Comparison of ENCODE assay signal across 22 cellular contexts in genomic region chr6:95693108-95693507, GRCh38.
DNase-seq lines count a peak whose midpoint lies in the region; ATAC-seq lines count a peak whose summit lies in the region.
"Had no signal": no experiment of that assay in that cellular context is flagged by ENCODE, and none has a peak within 500 bp of the region (broad histone marks: within the 10 kb centered on the region; RNA-seq: fewer than 3 reads in every experiment).

No MANE protein-coding gene starts in this region.

- H3K14ac ChIP-seq in mesenchymal stem cell (ENCODE audit: low read length in 2 of 2) = no peak overlapping the region

- H3K4me2 ChIP-seq in mesenchymal stem cell (ENCODE audit: low read length, poor library complexity, severe bottlenecking) = no peak overlapping the region

- no peak overlapping the region for H2BK15ac ChIP-seq in mesenchymal stem cell (ENCODE audit: low read depth, poor library complexity, severe bottlenecking)

- no peak overlapping the region for H2AK5ac ChIP-seq in mesenchymal stem cell (ENCODE audit: low read length, severe bottlenecking)

- peak; percentile 24 for DNase-seq in ACHN
- peak; percentile 27 for DNase-seq in HT-29 (ENCODE audit: low spot score)
- peak; percentile 16 for DNase-seq in SK-N-MC (ENCODE audit: low read depth, low spot score)
- DNase-seq in mesenchymal stem cell = peak; percentile 4
- no peak for DNase-seq in activated CD4-positive, CD25-positive, alpha-beta regulatory T cell (lab: John Stamatoyannopoulos, UW)
- DNase-seq in T-helper 17 cell = no peak
- DNase-seq in activated CD4-positive, alpha-beta T cell treated with anti-CD3 and anti-CD28 coated beads, Interleukin-2, amount 10 ng/mL, durations not matched to agents 24 days and 14 days = no peak
- DNase-seq in NCI-H1092 treated with DMSO at 0.1 percent for 48 hours (lab: John Stamatoyannopoulos, UW) = no peak
- DNase-seq: activated CD8-positive, alpha-beta T cell treated with anti-CD3 and anti-CD28 coated beads for 36 hours; activated T-cell treated with anti-CD3 and anti-CD28 coated beads, Interleukin-2, amount 50 U/mL, for 4 hours; CD8-positive, alpha-beta T cell; dorsolateral prefrontal cortex; NCI-H1048; NCI-H748 treated with DMSO at 0.1 percent for 48 hours; right cardiac atrium; SW 1271 had no signal

- intact Hi-C loops in activated CD4-positive, alpha-beta T cell treated with anti-CD3 and anti-CD28 coated beads, Interleukin-2, amount 10 ng/mL, durations not matched to agents 24 days and 14 days (cut with micrococcal nuclease) = no loop called here

- H3K27me3 Mint-ChIP-seq in T-helper 17 cell = peaks cover 5% of the 10 kb centered on the region
- H3K27me3 Mint-ChIP-seq in activated CD4-positive, alpha-beta T cell treated with anti-CD3 and anti-CD28 coated beads, Interleukin-2, amount 10 ng/mL, durations not matched to agents 24 days and 14 days = no peaks in the 10 kb centered on the region
- H3K27me3 Mint-ChIP-seq: activated CD8-positive, alpha-beta T cell treated with anti-CD3 and anti-CD28 coated beads for 36 hours; memory B cell had no signal

- H3K23ac ChIP-seq in mesenchymal stem cell (ENCODE audit: low read length in 2 of 2) = no peak overlapping the region

- in situ Hi-C loops in ACHN (cut with HindIII; ENCODE audit: low pct_ligation_motif_present, low pct_unique_long_range_greater_than_20kb, low sequenced_read_pairs) = no loop called here

- H3K9me3 ChIP-seq in SK-N-MC (ENCODE audit: low read depth, low read length) (no peaks in the 10 kb centered on the region), mesenchymal stem cell (ENCODE audit: control insufficient read depth, low read length) (no peaks in the 10 kb centered on the region), T-helper 17 cell (ENCODE audit: control insufficient read depth, low read length, poor library complexity, severe bottlenecking) (no peaks in the 10 kb centered on the region)
- H3K9me3 ChIP-seq: vagina had no signal

- H3K36me3 Mint-ChIP-seq in T-helper 17 cell (ENCODE audit: low read depth) = peaks cover 3% of the 10 kb centered on the region
- H3K36me3 Mint-ChIP-seq in activated CD4-positive, alpha-beta T cell treated with anti-CD3 and anti-CD28 coated beads, Interleukin-2, amount 10 ng/mL, durations not matched to agents 24 days and 14 days (ENCODE audit: low read depth) = no peaks in the 10 kb centered on the region
- H3K36me3 Mint-ChIP-seq: activated naive CD8-positive, alpha-beta T cell; CD8-positive, alpha-beta T cell; memory B cell had no signal

- ATAC-seq in T-helper 17 cell = no peak
- ATAC-seq: activated CD8-positive, alpha-beta T cell treated with anti-CD3 and anti-CD28 coated beads for 36 hours; activated T-cell treated with anti-CD3 and anti-CD28 coated beads, Interleukin-2, amount 50 U/mL, for 4 hours; CD8-positive, alpha-beta T cell; right cardiac atrium had no signal

- H3K27ac Mint-ChIP-seq in T-helper 17 cell = no peak overlapping the region
- H3K27ac Mint-ChIP-seq in activated CD4-positive, alpha-beta T cell treated with anti-CD3 and anti-CD28 coated beads, Interleukin-2, amount 10 ng/mL, durations not matched to agents 24 days and 14 days = no peak overlapping the region
- H3K27ac Mint-ChIP-seq: activated CD8-positive, alpha-beta T cell treated with anti-CD3 and anti-CD28 coated beads for 36 hours; activated naive CD8-positive, alpha-beta T cell; CD8-positive, alpha-beta T cell; memory B cell; nephron had no signal

- no peak overlapping the region for H2BK5ac ChIP-seq in mesenchymal stem cell (ENCODE audit: low read depth, low read length, poor library complexity, severe bottlenecking)

- H3K4me1 ChIP-seq in mesenchymal stem cell (ENCODE audit: control insufficient read depth, insufficient read depth, low read depth, low read length) = no peaks in the 10 kb centered on the region
- H3K4me1 ChIP-seq: esophagus muscularis mucosa, vagina had no signal

- H3K36me3 ChIP-seq in SK-N-MC (ENCODE audit: insufficient read depth, low read length) = no peaks in the 10 kb centered on the region
- no peaks in the 10 kb centered on the region for H3K36me3 ChIP-seq in mesenchymal stem cell (ENCODE audit: control insufficient read depth in 1 of 2, insufficient read depth in 2 of 2, low read depth in 1 of 2, low read length in 2 of 2)
- H3K36me3 ChIP-seq: esophagus muscularis mucosa, vagina had no signal

- H3K9ac ChIP-seq in SK-N-MC (ENCODE audit: insufficient read length) = no peak overlapping the region
- no peak overlapping the region for H3K9ac ChIP-seq in mesenchymal stem cell (ENCODE audit: low read length)

- no peaks in the 10 kb centered on the region for H3K27me3 ChIP-seq in mesenchymal stem cell (ENCODE audit: control insufficient read depth in 1 of 2, insufficient read depth in 1 of 2, low read length in 2 of 2)
- H3K27me3 ChIP-seq: dorsolateral prefrontal cortex, esophagus muscularis mucosa, vagina had no signal

- H3K27ac ChIP-seq in SK-N-MC (no peak overlapping the region), mesenchymal stem cell (ENCODE audit: low read length, poor library complexity, severe bottlenecking) (no peak overlapping the region)
- H3K27ac ChIP-seq: dorsolateral prefrontal cortex, esophagus muscularis mucosa, vagina, VCaP had no signal

- no peak overlapping the region for H2BK120ac ChIP-seq in mesenchymal stem cell (ENCODE audit: low read depth, low read length)

- H3K4me3 Mint-ChIP-seq in T-helper 17 cell = no peak overlapping the region
- no peak overlapping the region for H3K4me3 Mint-ChIP-seq in activated CD4-positive, alpha-beta T cell treated with anti-CD3 and anti-CD28 coated beads, Interleukin-2, amount 10 ng/mL, durations not matched to agents 24 days and 14 days
- H3K4me3 Mint-ChIP-seq: activated CD8-positive, alpha-beta T cell treated with anti-CD3 and anti-CD28 coated beads for 36 hours; activated naive CD8-positive, alpha-beta T cell; activated T-cell treated with anti-CD3 and anti-CD28 coated beads, Interleukin-2, amount 50 U/mL, for 4 hours; CD8-positive, alpha-beta T cell; memory B cell; nephron had no signal

- no peak overlapping the region for H2BK12ac ChIP-seq in mesenchymal stem cell (ENCODE audit: low read length in 2 of 2)

- 44% methylated on average over 1 of the region's 3 CpGs for WGBS in mesenchymal stem cell

- H3K4me3 ChIP-seq in SK-N-MC (no peak overlapping the region), mesenchymal stem cell (ENCODE audit: insufficient read depth in 1 of 2, low read depth in 1 of 2, low read length in 2 of 2) (no peak overlapping the region)
- H3K4me3 ChIP-seq: dorsolateral prefrontal cortex, esophagus muscularis mucosa, vagina had no signal

- H3K79me1 ChIP-seq in mesenchymal stem cell (replicated peaks; ENCODE audit: low read length, poor library complexity, severe bottlenecking) = no peaks in the 10 kb centered on the region

- H3K4ac ChIP-seq in mesenchymal stem cell (ENCODE audit: low read depth in 1 of 2, low read length in 2 of 2) = no peak overlapping the region

- no peak overlapping the region for H4K8ac ChIP-seq in mesenchymal stem cell (ENCODE audit: low read length)

- no peak overlapping the region for H3K18ac ChIP-seq in mesenchymal stem cell (ENCODE audit: low read depth in 1 of 2, low read length in 2 of 2)

- H2AFZ ChIP-seq in mesenchymal stem cell (ENCODE audit: low read depth, low read length) = no peak overlapping the region

- no peak overlapping the region for H4K91ac ChIP-seq in mesenchymal stem cell (ENCODE audit: low read length)

- peaks cover 5% of the 10 kb centered on the region for H3K9me3 Mint-ChIP-seq in activated CD4-positive, alpha-beta T cell treated with anti-CD3 and anti-CD28 coated beads, Interleukin-2, amount 10 ng/mL, durations not matched to agents 24 days and 14 days
- H3K9me3 Mint-ChIP-seq: activated T-cell treated with anti-CD3 and anti-CD28 coated beads, Interleukin-2, amount 50 U/mL, for 4 hours; CD8-positive, alpha-beta T cell; nephron had no signal

- no peaks in the 10 kb centered on the region for H3K4me1 Mint-ChIP-seq in T-helper 17 cell
- H3K4me1 Mint-ChIP-seq in activated CD4-positive, alpha-beta T cell treated with anti-CD3 and anti-CD28 coated beads, Interleukin-2, amount 10 ng/mL, durations not matched to agents 24 days and 14 days = peaks cover 2% of the 10 kb centered on the region
- H3K4me1 Mint-ChIP-seq: nephron had no signal

Comparison
In these comparisons a context has a peak if more than half of its experiments do, and no peak if none do; other contexts are left out.
1. DNase-seq: peak in ACHN (single experiment), HT-29 (single experiment), SK-N-MC (single experiment) and mesenchymal stem cell (single experiment); none in activated CD4-positive, CD25-positive, alpha-beta regulatory T cell (0 of 4), T-helper 17 cell (0 of 3), activated CD4-positive, alpha-beta T cell treated with anti-CD3 and anti-CD28 coated beads, Interleukin-2, amount 10 ng/mL, durations not matched to agents 24 days and 14 days (single experiment) and NCI-H1092 treated with DMSO at 0.1 percent for 48 hours (single experiment).